9 cellular contexts compared by ENCODE assay signal in the genomic region with DNA sequence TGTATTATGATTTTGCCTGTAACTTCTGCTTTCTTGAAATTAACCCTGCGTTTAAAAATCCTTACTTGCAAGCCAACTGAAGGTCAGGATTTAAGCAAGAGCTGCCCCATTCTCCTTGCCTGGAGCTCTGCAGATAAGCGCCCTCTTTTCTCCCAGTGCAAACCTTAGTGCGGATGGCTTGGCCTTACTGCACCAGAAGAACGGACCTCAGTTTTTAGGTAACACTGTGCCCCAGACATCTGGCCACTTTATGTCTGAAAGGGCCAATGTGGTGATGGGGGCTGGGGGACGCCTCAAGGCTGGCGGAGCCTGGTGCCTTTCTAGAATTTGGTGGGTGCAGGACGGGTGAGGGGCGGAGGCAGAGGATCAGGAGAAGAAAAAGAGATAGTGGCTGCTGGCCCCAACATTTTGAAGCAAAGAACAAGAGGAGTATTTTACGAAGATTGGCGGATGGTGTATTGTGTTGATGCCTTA. TPM values are rescaled to one million over a fixed set of nuclear protein-coding genes. Genes with fewer than 3 reads are reported as not detected.
DNase-seq lines count a peak whose midpoint lies in the region; ATAC-seq and TF ChIP-seq lines count a peak whose summit lies in the region.
"Had no signal": no experiment of that assay in that cellular context is flagged by ENCODE, and none has a peak within 500 bp of the region (broad histone marks: within the 10 kb centered on the region; RNA-seq: fewer than 3 reads in every experiment).

No MANE protein-coding gene starts in this region.

- H3K36me3 Mint-ChIP-seq in activated T-helper 17 cell treated with anti-CD3 and anti-CD28 coated beads, Interleukin-2, amount 50 U/mL, for 72 hours (ENCODE audit: low read depth), result peaks cover 20% of the 10 kb centered on the region

- peak overlapping the region; percentile 75 for H3K4me3 Mint-ChIP-seq in activated T-helper 17 cell treated with anti-CD3 and anti-CD28 coated beads, Interleukin-2, amount 50 U/mL, for 72 hours

- in situ Hi-C loops in gastrocnemius medialis (cut with MboI; ENCODE audit: low sequenced_read_pairs in 4 of 4), result no loop called here

- H3K27ac ChIP-seq in ACC112 (ENCODE audit: low read depth, low read length) (no peak overlapping the region), HL-60 (replicated peaks) (no peak overlapping the region), lung (ENCODE audit: low read depth in 1 of 2, low read length in 1 of 2) (no peak overlapping the region), gastrocnemius medialis (no peak overlapping the region)
- H3K27ac ChIP-seq: SJSA1 had no signal

- ATAC-seq in activated T-helper 17 cell treated with anti-CD3 and anti-CD28 coated beads, Interleukin-2, amount 50 U/mL, for 72 hours (replicated peaks), result no peak
- ATAC-seq in lung (ENCODE audit: insufficient read depth, low FRiP score) (no peak), gastrocnemius medialis (no peak), GM21423 (IDR thresholded peaks at IDR 0.05; ENCODE audit: unreplicated experiment) (no peak), HG03097 (IDR thresholded peaks at IDR 0.05; ENCODE audit: low FRiP score, unreplicated experiment) (no peak)

- H2AFZ ChIP-seq in ACC112 (ENCODE audit: low read length, unreplicated experiment), result no peak overlapping the region

- 42 to 47% methylated on average over 10 of the region's 10 CpGs for WGBS in lung, 2 donors

- H3K79me2 ChIP-seq in ACC112 (ENCODE audit: control insufficient read depth, insufficient read depth, low read length, unreplicated experiment), result no peaks in the 10 kb centered on the region

- H3K4me1 ChIP-seq in ACC112 (ENCODE audit: control insufficient read depth, insufficient read depth, low read length, unreplicated experiment) (peaks cover 17% of the 10 kb centered on the region), lung (ENCODE audit: control insufficient read depth in 2 of 2, insufficient read depth in 2 of 2, low read length in 2 of 2) (peaks cover 0 to 14% of the 10 kb centered on the region in 2 donors), gastrocnemius medialis (peaks cover 15 to 24% of the 10 kb centered on the region in 2 donors)

- H3K27me3 ChIP-seq in ACC112 (ENCODE audit: insufficient read depth, low read length) (peaks cover 54% of the 10 kb centered on the region), HL-60 (ENCODE audit: insufficient read depth, poor library complexity, severe bottlenecking) (peaks cover 23% of the 10 kb centered on the region), lung (ENCODE audit: control insufficient read depth, insufficient read depth) (no peaks in the 10 kb centered on the region), gastrocnemius medialis (peaks cover 55 to 77% (median 61%) of the 10 kb centered on the region in 3 donors)

- peaks cover 37% of the 10 kb centered on the region for H3K27me3 Mint-ChIP-seq in activated T-helper 17 cell treated with anti-CD3 and anti-CD28 coated beads, Interleukin-2, amount 50 U/mL, for 72 hours

- peak overlapping the region; percentile 67 for H3K27ac Mint-ChIP-seq in activated T-helper 17 cell treated with anti-CD3 and anti-CD28 coated beads, Interleukin-2, amount 50 U/mL, for 72 hours

- H3K9me3 Mint-ChIP-seq in activated T-helper 17 cell treated with anti-CD3 and anti-CD28 coated beads, Interleukin-2, amount 50 U/mL, for 72 hours, result no peaks in the 10 kb centered on the region

- TF ChIP-seq POLR2A in gastrocnemius medialis (IDR thresholded peaks at IDR 0.05), result no peak

- H3K4me1 Mint-ChIP-seq in activated T-helper 17 cell treated with anti-CD3 and anti-CD28 coated beads, Interleukin-2, amount 50 U/mL, for 72 hours, result peaks cover 25% of the 10 kb centered on the region

- H3K4me3 ChIP-seq in ACC112 (ENCODE audit: low read depth, low read length) (peak overlapping the region; percentile 46; the same call in 1 of the 2 replicates), HL-60 (replicated peaks; ENCODE audit: insufficient read depth, low read length) (peak overlapping the region; percentile 68), lung (peak overlapping the region; percentile 13), gastrocnemius medialis (peak overlapping the region in 2 of 4 donors; percentile 20 to 32)
- H3K4me3 ChIP-seq: SJSA1 had no signal

- H3K9me3 ChIP-seq in lung (ENCODE audit: control insufficient read depth in 2 of 2, insufficient read depth in 1 of 2, low read length in 1 of 2) (no peaks in the 10 kb centered on the region), gastrocnemius medialis (no peaks in the 10 kb centered on the region)

- DNase-seq in HL-60 (ENCODE audit: low read depth in 1 of 2, low spot score in 1 of 2), result peak in 1 of 2 experiments; percentile 75
- DNase-seq in lung (ENCODE audit: low spot score), result no peak
- DNase-seq in gastrocnemius medialis, result no peak
- DNase-seq in NCI-H187 treated with DMSO at 0.1 percent for 48 hours (lab: John Stamatoyannopoulos, UW), result no peak

- intact Hi-C loops in gastrocnemius medialis (cut with DNase I; ENCODE audit: low total_unique reads), result loop anchor here (2.0 kb wide), 1 partner anchor 260 kb away; no protein-coding TSS in a partner anchor

- H3K36me3 ChIP-seq in ACC112 (ENCODE audit: insufficient read depth, low read length) (no peaks in the 10 kb centered on the region), lung (ENCODE audit: control insufficient read depth in 2 of 2, insufficient read depth in 2 of 2, low read length in 2 of 2) (no peaks in the 10 kb centered on the region), gastrocnemius medialis (no peaks in the 10 kb centered on the region)
- H3K36me3 ChIP-seq: SJSA1 had no signal

- no peak for TF ChIP-seq CTCF in HL-60 (IDR thresholded peaks at IDR 0.05; ENCODE audit: insufficient read depth, low read length)
- TF ChIP-seq CTCF in lung (IDR thresholded peaks at IDR 0.05; ENCODE audit: control extremely low read depth, extremely low read depth), result no peak
- no peak for TF ChIP-seq CTCF in gastrocnemius medialis (IDR thresholded peaks at IDR 0.05 in 4 of 5, conservative IDR thresholded peaks at IDR 0.05 in 1 of 5)

RNA-seq across cellular contexts. Expression of a gene that starts 0.7 kb away (rescaled TPM):
- total RNA-seq in activated T-helper 17 cell treated with anti-CD3 and anti-CD28 coated beads, Interleukin-2, amount 50 U/mL, for 72 hours, result 10 to 100 TPM; 26.8 to 41.9 TPM
- total RNA-seq in lung (1 to 10 TPM; 4.3 to 7.8 TPM), gastrocnemius medialis (1 to 10 TPM in 3 of 4 donors, not detected in 1; 1.4 to 3.2 (median 1.8) TPM)
- polyA plus RNA-seq in lung, result 1 to 10 TPM; 1.0 to 1.2 TPM
- total RNA-seq: SJSA1 had no signal
